ENCODE assay signal across 16 cellular contexts in genomic region chr1:166905930-166906329, GRCh38. TPM values are rescaled to one million over a fixed set of nuclear protein-coding genes. Genes with fewer than 3 reads are reported as not detected.
DNase-seq lines count a peak whose midpoint lies in the region; ATAC-seq and TF ChIP-seq lines count a peak whose summit lies in the region.
"Had no signal": no experiment of that assay in that cellular context is flagged by ENCODE, and none has a peak within 500 bp of the region (broad histone marks: within the 10 kb centered on the region; RNA-seq: fewer than 3 reads in every experiment).

No MANE protein-coding gene starts in this region.

- no peaks in the 10 kb centered on the region for H3K27me3 Mint-ChIP-seq in stimulated activated memory B cell treated with anti-CD40 and anti-IgM and Interleukin-4, amounts not matched to agents 10 μg/mL and 1 μg/mL and 100 μg/mL, for 72 hours

- H3F3A ChIP-seq in PC-9 (ENCODE audit: insufficient read depth, low read depth): no peaks in the 10 kb centered on the region

- intact Hi-C loops in PC-9 (cut with micrococcal nuclease; ENCODE audit: unreplicated experiment): loop anchor here (1.0 kb wide), 1 partner anchor 30 kb away; the partner anchor contains the start of gene TADA1

- H3K4me3 Mint-ChIP-seq in stimulated activated memory B cell treated with anti-CD40 and anti-IgM and Interleukin-4, amounts not matched to agents 10 μg/mL and 1 μg/mL and 100 μg/mL, for 72 hours: no peak overlapping the region
- H3K4me3 Mint-ChIP-seq: brain had no signal

- H3K4me3 ChIP-seq in PC-9 (no peak overlapping the region), osteoblast (ENCODE audit: insufficient read depth, low read length) (no peak overlapping the region)
- H3K4me3 ChIP-seq: lower lobe of right lung had no signal

- POLR2A ChIA-PET in PC-9 (lab: Charles Lee; ENCODE audit: unreplicated experiment): interaction anchor here (0.5 to 1.8 kb wide), 5 partner anchors 23 to 315 kb away, joined by 3 to 8 read pairs (median 5); partner anchors contain the start of genes POGK and POU2F1

- no peaks in the 10 kb centered on the region for H3K36me3 Mint-ChIP-seq in stimulated activated memory B cell treated with anti-CD40 and anti-IgM and Interleukin-4, amounts not matched to agents 10 μg/mL and 1 μg/mL and 100 μg/mL, for 72 hours
- H3K36me3 Mint-ChIP-seq: brain had no signal

- H3K4me2 ChIP-seq in PC-9: no peak overlapping the region
- peak overlapping the region; percentile 41 for H3K4me2 ChIP-seq in osteoblast (ENCODE audit: insufficient read depth, low read length)

- H3K4me1 ChIP-seq in PC-9 (replicated peaks; ENCODE audit: insufficient read depth) (peaks cover 23% of the 10 kb centered on the region), osteoblast (ENCODE audit: insufficient read depth, low read length) (peaks cover 12% of the 10 kb centered on the region)
- H3K4me1 ChIP-seq: foreskin keratinocyte, lower lobe of right lung had no signal

- H3K27me3 ChIP-seq in PC-9 (ENCODE audit: insufficient read depth, low read depth) (no peaks in the 10 kb centered on the region), osteoblast (ENCODE audit: insufficient read depth, low read length) (peaks cover 6% of the 10 kb centered on the region)

- no peak overlapping the region; the same call in 1 of the 2 replicates for H2AFZ ChIP-seq in PC-9
- no peak overlapping the region for H2AFZ ChIP-seq in osteoblast (ENCODE audit: low read length)

- H4K20me1 ChIP-seq in PC-9 (ENCODE audit: insufficient read depth): no peaks in the 10 kb centered on the region
- no peaks in the 10 kb centered on the region for H4K20me1 ChIP-seq in osteoblast (ENCODE audit: insufficient read depth, low read length)

- H3K27ac ChIP-seq in PC-9 (no peak overlapping the region), osteoblast (ENCODE audit: low read depth, low read length) (peak overlapping the region; percentile 28)
- H3K27ac ChIP-seq: foreskin keratinocyte, lower lobe of right lung had no signal

- peaks cover 31% of the 10 kb centered on the region for H3K4me1 Mint-ChIP-seq in stimulated activated memory B cell treated with anti-CD40 and anti-IgM and Interleukin-4, amounts not matched to agents 10 μg/mL and 1 μg/mL and 100 μg/mL, for 72 hours

- H3K9me3 Mint-ChIP-seq in stimulated activated memory B cell treated with anti-CD40 and anti-IgM and Interleukin-4, amounts not matched to agents 10 μg/mL and 1 μg/mL and 100 μg/mL, for 72 hours: no peaks in the 10 kb centered on the region

- H3K9me2 ChIP-seq in PC-9 (ENCODE audit: insufficient read depth): no peaks in the 10 kb centered on the region

- no peak for ATAC-seq in GM21360 (IDR thresholded peaks at IDR 0.05; ENCODE audit: unreplicated experiment)
- ATAC-seq in stimulated activated memory B cell treated with anti-CD40 and anti-IgM and Interleukin-4, amounts not matched to agents 10 μg/mL and 1 μg/mL and 100 μg/mL, for 72 hours: no peak
- ATAC-seq: foreskin keratinocyte, lower lobe of right lung, right cardiac atrium had no signal

- H3K36me3 ChIP-seq in PC-9 (ENCODE audit: low read depth) (no peaks in the 10 kb centered on the region), osteoblast (ENCODE audit: insufficient read depth, low read length) (no peaks in the 10 kb centered on the region)
- H3K36me3 ChIP-seq: lower lobe of right lung had no signal

- DNase-seq in ELR (ENCODE audit: low read depth) (peak; percentile 55), PC-9 (peak; percentile 38 to 56), dermis blood vessel endothelial cell (peak; percentile 24), osteoblast (ENCODE audit: insufficient read length, low spot score, missing footprints) (peak; percentile 44), NCI-H2081 treated with DMSO at 0.1 percent for 48 hours (lab: John Stamatoyannopoulos, UW) (no peak), NCI-H345 (lab: John Stamatoyannopoulos, UW) (no peak)
- DNase-seq: activated CD4-positive, alpha-beta T cell treated with anti-CD3 and anti-CD28 coated beads, Interleukin-2, amount 50 U/mL, for 1 hour; COR-L47; Karpas-422; lower lobe of right lung; NCI-H446; right cardiac atrium had no signal

- no peak for TF ChIP-seq CTCF in PC-9 (conservative IDR thresholded peaks at IDR 0.05)
- TF ChIP-seq CTCF in osteoblast (IDR thresholded peaks at IDR 0.05; ENCODE audit: extremely low read depth, low read depth, low read length): no peak

- H3K27ac Mint-ChIP-seq in stimulated activated memory B cell treated with anti-CD40 and anti-IgM and Interleukin-4, amounts not matched to agents 10 μg/mL and 1 μg/mL and 100 μg/mL, for 72 hours: no peak overlapping the region

- CTCF ChIA-PET in PC-9 (lab: Charles Lee): interaction anchor here (1.4 kb wide), 1 partner anchor 151 kb away, joined by 6 read pairs; no protein-coding TSS in a partner anchor

- BruUV-seq in PC-9 (replicated peaks; lab: Mats Ljungman, UMichigan): no TSS peak

- H3K9me3 ChIP-seq in PC-9 (ENCODE audit: insufficient read depth, low read depth): peaks cover 2% of the 10 kb centered on the region; the same call in 1 of the 2 replicates
- no peaks in the 10 kb centered on the region for H3K9me3 ChIP-seq in osteoblast (ENCODE audit: low read depth, low read length)
- H3K9me3 ChIP-seq: lower lobe of right lung had no signal

- H3K79me2 ChIP-seq in PC-9 (ENCODE audit: low read depth) (no peaks in the 10 kb centered on the region), osteoblast (ENCODE audit: insufficient read depth, low read length) (no peaks in the 10 kb centered on the region)

RNA-seq across cellular contexts. Expression of gene TADA1, which starts 29.9 kb away (rescaled TPM):
- total RNA-seq in PC-9 (2021): 5.2 and 5.6 TPM in 2 replicates
- total RNA-seq in dermis blood vessel endothelial cell: 12.9 and 13.6 TPM in 2 replicates
- total RNA-seq in osteoblast: 10.6 and 11.6 TPM in 2 replicates

Comparison
In these comparisons a context has a peak if more than half of its experiments do, and no peak if none do; other contexts are left out.
1. DNase-seq: peak in ELR (single experiment), PC-9 (2 of 2), dermis blood vessel endothelial cell (single experiment) and osteoblast (single experiment); none in NCI-H2081 treated with DMSO at 0.1 percent for 48 hours (single experiment) and NCI-H345 (single experiment).